In the genomic region with DNA sequence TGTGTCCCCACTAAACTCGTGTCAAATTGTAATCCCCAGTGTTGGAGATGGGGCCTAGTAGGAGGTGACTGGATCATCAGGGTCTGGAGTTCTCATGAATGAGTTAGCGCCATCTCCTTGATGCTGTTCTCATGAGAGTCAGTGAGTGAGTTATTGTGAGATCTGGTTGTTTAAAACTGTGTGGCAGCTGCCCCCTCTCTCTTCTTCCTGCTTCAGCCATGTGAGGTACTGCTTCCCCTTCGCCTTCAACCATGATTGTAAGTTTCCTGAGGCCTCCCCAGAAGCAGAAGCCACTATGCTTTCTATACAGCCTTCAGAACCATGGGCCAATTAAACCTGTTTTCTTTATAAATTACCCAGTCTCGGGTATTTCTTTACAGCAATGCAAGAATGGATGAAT, we compare ENCODE assay signal across 14 cellular contexts. TPM values are rescaled to one million over a fixed set of nuclear protein-coding genes. Genes with fewer than 3 reads are reported as not detected.
A peak's percentile ranks its signal among the peaks of the same experiment; 100 is the strongest.
DNase-seq lines count a peak whose midpoint lies in the region; ATAC-seq and TF ChIP-seq lines count a peak whose summit lies in the region.
"Had no signal": no experiment of that assay in that cellular context is flagged by ENCODE, and none has a peak within 500 bp of the region (broad histone marks: within the 10 kb centered on the region; RNA-seq: fewer than 3 reads in every experiment).

No MANE protein-coding gene starts in this region.

- TF ChIP-seq CTCF in endodermal cell (conservative IDR thresholded peaks at IDR 0.05) (no peak), left ventricle myocardium inferior (IDR thresholded peaks at IDR 0.05; ENCODE audit: borderline replicate concordance) (no peak), progenitor cell of endocrine pancreas (IDR thresholded peaks at IDR 0.05; ENCODE audit: unreplicated experiment) (no peak)

- H2BK15ac ChIP-seq in neuronal stem cell (ENCODE audit: low read length): no peak overlapping the region

- H3K4ac ChIP-seq in neuronal stem cell (ENCODE audit: low read length): no peak overlapping the region

- no peak overlapping the region for H3K9ac ChIP-seq in endodermal cell (ENCODE audit: extremely low read depth, low read length, poor library complexity, severe bottlenecking)
- no peak overlapping the region for H3K9ac ChIP-seq in neuronal stem cell (ENCODE audit: low read depth, low read length, poor library complexity)
- H3K9ac ChIP-seq: KMS-11 had no signal

- 91 to 93% methylated on average over 2 to 4 of the region's 4 CpGs for WGBS in endodermal cell (ENCODE audit: insufficient coverage in 1 of 2, insufficient read length in 1 of 2), 2 experiments
- WGBS in neuronal stem cell (ENCODE audit: extremely low coverage in 2 of 2, insufficient read length in 2 of 2, insufficient replicate concordance in 1 of 2), 2 donors: no CpG with 5 or more reads among the region's 4 CpGs

- H2BK5ac ChIP-seq in neuronal stem cell (ENCODE audit: low read length): no peak overlapping the region

- no peak overlapping the region for H4K8ac ChIP-seq in neuronal stem cell (ENCODE audit: low read depth, low read length)

- intact Hi-C loops in left ventricle myocardium inferior (cut with micrococcal nuclease): no loop called here

- H3K4me3 Mint-ChIP-seq in endodermal cell (no peak overlapping the region), progenitor cell of endocrine pancreas (ENCODE audit: low read depth) (no peak overlapping the region)
- H3K4me3 Mint-ChIP-seq: CD4-positive, alpha-beta memory T cell; T-helper 1 cell treated with Interleukin-12 subunit alpha and Interleukin-12 subunit beta and Interleukin-4 antibody, amounts not matched to agents 30 μg/mL and 1 μg/mL, for 36 hours had no signal

- no peak overlapping the region for H2BK12ac ChIP-seq in neuronal stem cell (ENCODE audit: low read length)

- no peak overlapping the region for H4K91ac ChIP-seq in neuronal stem cell (ENCODE audit: low read depth, low read length, poor library complexity)

- H3K27me3 Mint-ChIP-seq in endodermal cell (ENCODE audit: insufficient read depth) (no peaks in the 10 kb centered on the region), progenitor cell of endocrine pancreas (no peaks in the 10 kb centered on the region)
- H3K27me3 Mint-ChIP-seq: CD4-positive, alpha-beta memory T cell had no signal

- H3K4me3 ChIP-seq in endodermal cell (ENCODE audit: low read length) (no peak overlapping the region), neuronal stem cell (ENCODE audit: low read length in 2 of 2) (no peak overlapping the region), left ventricle myocardium inferior (no peak overlapping the region)
- H3K4me3 ChIP-seq: Peyer's patch had no signal

- H3K36me3 ChIP-seq in endodermal cell (ENCODE audit: control insufficient read depth, insufficient read depth, low read length) (no peaks in the 10 kb centered on the region), neuronal stem cell (replicated peaks in 1 of 2; ENCODE audit: control insufficient read depth in 2 of 2, insufficient read depth in 2 of 2, low read length in 2 of 2) (no peaks in the 10 kb centered on the region), left ventricle myocardium inferior (no peaks in the 10 kb centered on the region)
- H3K36me3 ChIP-seq: Peyer's patch had no signal

- H3K4me1 Mint-ChIP-seq in endodermal cell (peaks cover 24% of the 10 kb centered on the region), progenitor cell of endocrine pancreas (ENCODE audit: low read depth) (peaks cover 2% of the 10 kb centered on the region)

- peak overlapping the region; percentile 6 for H3K27ac Mint-ChIP-seq in endodermal cell
- no peak overlapping the region for H3K27ac Mint-ChIP-seq in progenitor cell of endocrine pancreas
- H3K27ac Mint-ChIP-seq: CD4-positive, alpha-beta memory T cell; T-helper 1 cell treated with Interleukin-12 subunit alpha and Interleukin-12 subunit beta and Interleukin-4 antibody, amounts not matched to agents 30 μg/mL and 1 μg/mL, for 36 hours had no signal

- no peak overlapping the region for H3K18ac ChIP-seq in neuronal stem cell (ENCODE audit: low read length)

- H3K9me3 ChIP-seq in endodermal cell (ENCODE audit: control insufficient read depth, low read length): no peaks in the 10 kb centered on the region
- H3K9me3 ChIP-seq in neuronal stem cell (replicated peaks in 1 of 2; ENCODE audit: control insufficient read depth in 2 of 2, insufficient read depth in 1 of 2, low read depth in 1 of 2, low read length in 2 of 2): no peaks in the 10 kb centered on the region
- H3K9me3 ChIP-seq in left ventricle myocardium inferior (replicated peaks): peaks cover 4% of the 10 kb centered on the region
- H3K9me3 ChIP-seq: Peyer's patch had no signal

- no peaks in the 10 kb centered on the region for H3K79me1 ChIP-seq in neuronal stem cell (ENCODE audit: low read depth, low read length)

- H3K27ac ChIP-seq in endodermal cell (ENCODE audit: low read depth, low read length): no peak overlapping the region
- H3K27ac ChIP-seq in neuronal stem cell (replicated peaks; ENCODE audit: low read length): no peak overlapping the region
- no peak overlapping the region for H3K27ac ChIP-seq in left ventricle myocardium inferior (replicated peaks)
- H3K27ac ChIP-seq: KMS-11 had no signal

- no peak overlapping the region for H2AFZ ChIP-seq in neuronal stem cell (ENCODE audit: low read length)

- H3K27me3 ChIP-seq in endodermal cell (ENCODE audit: control insufficient read depth, insufficient read depth, low read length, poor library complexity, severe bottlenecking): no peaks in the 10 kb centered on the region
- H3K27me3 ChIP-seq in neuronal stem cell (ENCODE audit: control insufficient read depth in 3 of 3, insufficient read depth in 3 of 3, low read depth in 1 of 3, low read length in 3 of 3): no peaks in the 10 kb centered on the region
- no peaks in the 10 kb centered on the region for H3K27me3 ChIP-seq in left ventricle myocardium inferior (ENCODE audit: low read depth)
- H3K27me3 ChIP-seq: Peyer's patch had no signal

- H2AK5ac ChIP-seq in neuronal stem cell (ENCODE audit: low read depth, low read length): no peak overlapping the region

- no peak overlapping the region for H2BK120ac ChIP-seq in neuronal stem cell (ENCODE audit: low read depth, low read length)

- H3K36me3 Mint-ChIP-seq in endodermal cell (ENCODE audit: low read depth) (no peaks in the 10 kb centered on the region), progenitor cell of endocrine pancreas (ENCODE audit: insufficient read depth) (peaks cover 10% of the 10 kb centered on the region)
- H3K36me3 Mint-ChIP-seq: CD4-positive, alpha-beta memory T cell had no signal

- H3K9me3 Mint-ChIP-seq in endodermal cell: no peaks in the 10 kb centered on the region
- H3K9me3 Mint-ChIP-seq in progenitor cell of endocrine pancreas (ENCODE audit: low read depth): peaks cover 3% of the 10 kb centered on the region
- H3K9me3 Mint-ChIP-seq: T-helper 1 cell treated with Interleukin-12 subunit alpha and Interleukin-12 subunit beta and Interleukin-4 antibody, amounts not matched to agents 30 μg/mL and 1 μg/mL, for 36 hours had no signal

- H3K4me1 ChIP-seq in endodermal cell (ENCODE audit: control insufficient read depth, insufficient read depth, low read length): no peaks in the 10 kb centered on the region
- no peaks in the 10 kb centered on the region for H3K4me1 ChIP-seq in neuronal stem cell (ENCODE audit: control insufficient read depth in 2 of 2, insufficient read depth in 1 of 2, low read depth in 1 of 2, low read length in 2 of 2)
- H3K4me1 ChIP-seq in left ventricle myocardium inferior: no peaks in the 10 kb centered on the region

- H3K23ac ChIP-seq in neuronal stem cell (ENCODE audit: low read depth, low read length, poor library complexity): no peak overlapping the region

- ATAC-seq in GM18868 (IDR thresholded peaks at IDR 0.05; ENCODE audit: unreplicated experiment) (peak; percentile 64), GM21576 (IDR thresholded peaks at IDR 0.05; ENCODE audit: unreplicated experiment) (peak; percentile 73), HG03159 (IDR thresholded peaks at IDR 0.05; ENCODE audit: unreplicated experiment) (peak; percentile 60)

- H3K14ac ChIP-seq in neuronal stem cell (ENCODE audit: low read length): no peak overlapping the region

- no peak overlapping the region for H3K4me2 ChIP-seq in neuronal stem cell (ENCODE audit: insufficient read depth, low read length, poor library complexity, severe bottlenecking)
- H3K4me2 ChIP-seq: KMS-11 had no signal

- DNase-seq in endodermal cell (no peak), neuronal stem cell (ENCODE audit: low spot score) (no peak), left ventricle myocardium inferior (no peak), HuH-7 (ENCODE audit: low spot score) (no peak), progenitor cell of endocrine pancreas (ENCODE audit: low spot score, unreplicated experiment) (no peak)
- DNase-seq: activated CD4-positive, alpha-beta T cell treated with anti-CD3 and anti-CD28 coated beads for 4 hours; CD4-positive, alpha-beta memory T cell; NCI-H2171 treated with DMSO at 0.1 percent for 48 hours had no signal

RNA-seq across cellular contexts. Expression of a gene that starts 50.4 kb away (rescaled TPM):
- total RNA-seq in endodermal cell (1 to 10 TPM; 5.6 to 6.9 TPM), left ventricle myocardium inferior (0.47 TPM), progenitor cell of endocrine pancreas (11.5 and 12.7 TPM in 2 replicates)
- 3.0 TPM for polyA plus RNA-seq in endodermal cell (2013, experiment 1 of 2)
- 2.7 TPM for polyA plus RNA-seq in endodermal cell (2013, experiment 2 of 2)
- polyA plus RNA-seq in neuronal stem cell (2013, experiment 1 of 2): 3.1 TPM
- 3.1 TPM for polyA plus RNA-seq in neuronal stem cell (2013, experiment 2 of 2)
